Comparison of ENCODE assay signal across 8 cellular contexts in the genomic region with DNA sequence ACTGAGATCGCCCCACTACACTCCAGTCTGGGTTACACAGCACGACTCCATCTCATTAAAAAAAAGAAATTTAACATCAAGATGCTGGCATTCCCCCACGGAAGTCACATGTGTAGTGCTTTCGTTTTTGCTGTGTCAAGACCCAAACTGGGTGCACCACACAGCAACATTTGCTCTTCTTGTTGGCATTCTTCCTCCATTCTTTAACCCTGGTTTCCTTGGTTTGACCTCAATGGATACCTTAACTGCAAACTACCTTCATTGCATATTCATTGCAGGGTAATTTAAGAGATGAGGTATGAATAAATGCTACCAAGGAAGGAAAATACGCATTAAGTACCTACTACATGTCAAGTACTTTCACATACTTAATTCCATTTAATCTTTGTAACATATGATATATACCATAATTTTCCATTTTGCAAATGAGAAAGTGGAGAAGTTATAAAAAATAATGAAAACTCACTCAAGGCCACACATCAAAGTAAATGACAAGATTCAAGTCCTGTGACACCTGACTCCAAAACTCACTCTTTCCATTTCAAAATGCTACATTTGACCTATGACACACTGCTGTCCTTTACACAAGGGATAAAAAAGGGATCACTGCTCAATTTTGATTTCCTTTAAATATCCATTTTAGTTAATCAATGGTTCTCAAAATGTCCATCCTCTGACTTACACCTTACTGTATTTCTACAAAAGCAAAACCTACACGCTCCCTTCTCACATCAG. TPM values are rescaled to one million over a fixed set of nuclear protein-coding genes. Genes with fewer than 3 reads are reported as not detected.
DNase-seq lines count a peak whose midpoint lies in the region; ATAC-seq and TF ChIP-seq lines count a peak whose summit lies in the region.

No MANE protein-coding gene starts in this region.

- TSS peak; percentile 8 for BruUV-seq in Caco-2 (replicated peaks; lab: Mats Ljungman, UMichigan)

- no peak for TF ChIP-seq CTCF in Caco-2 (IDR thresholded peaks at IDR 0.05; ENCODE audit: insufficient read depth in 1 of 2, low read depth in 1 of 2, low read length in 1 of 2, severe bottlenecking in 1 of 2, unreplicated experiment in 1 of 2)
- no peak for TF ChIP-seq CTCF in vagina (IDR thresholded peaks at IDR 0.05)

- CTCF ChIA-PET in Caco-2 (lab: Charles Lee): no interaction called here

- peaks cover 86% of the 10 kb centered on the region for H3K36me3 Mint-ChIP-seq in Caco-2 (ENCODE audit: insufficient read depth, unreplicated experiment)
- peaks cover 0 to 24% (median 3%) of the 10 kb centered on the region in 3 donors for H3K36me3 Mint-ChIP-seq in immature natural killer cell

- H3K27ac Mint-ChIP-seq in Caco-2 (ENCODE audit: unreplicated experiment) (no peak overlapping the region), immature natural killer cell (peak overlapping the region in 5 of 6 donors; percentile 26 to 65 (median 33))

- H3K9me3 Mint-ChIP-seq in Caco-2 (ENCODE audit: unreplicated experiment) (no peaks in the 10 kb centered on the region), immature natural killer cell (no peaks in the 10 kb centered on the region)

- no peaks in the 10 kb centered on the region for H3K9me3 ChIP-seq in Caco-2
- H3K9me3 ChIP-seq in vagina: no peaks in the 10 kb centered on the region

- no peak for DNase-seq in Caco-2
- peak; percentile 30 for DNase-seq in T follicular helper cell (ENCODE audit: low read depth)
- no peak for DNase-seq in immature natural killer cell
- DNase-seq in NCI-H226: no peak
- no peak for DNase-seq in DMS53 treated with DMSO at 0.1 percent for 48 hours (lab: John Stamatoyannopoulos, UW; ENCODE audit: unreplicated experiment)
- no peak for DNase-seq in vagina (ENCODE audit: extremely low spot score in 2 of 2)
- DNase-seq in CD1c-positive myeloid dendritic cell (ENCODE audit: extremely low spot score): no peak

- peak; percentile 37 for ATAC-seq in GM21447 (IDR thresholded peaks at IDR 0.05; ENCODE audit: unreplicated experiment)

- H3K4me3 Mint-ChIP-seq in Caco-2 (ENCODE audit: unreplicated experiment): no peak overlapping the region
- no peak overlapping the region for H3K4me3 Mint-ChIP-seq in immature natural killer cell

- H3K4me1 Mint-ChIP-seq in Caco-2 (ENCODE audit: low read depth, unreplicated experiment) (peaks cover 23% of the 10 kb centered on the region), immature natural killer cell (peaks cover 48 to 91% of the 10 kb centered on the region in 2 donors)

- no peak overlapping the region for H3K27ac ChIP-seq in vagina

- H3K27me3 Mint-ChIP-seq in Caco-2 (ENCODE audit: insufficient read depth, unreplicated experiment) (no peaks in the 10 kb centered on the region), immature natural killer cell (ENCODE audit: low read depth in 3 of 3) (peaks cover 0 to 3% (median 1%) of the 10 kb centered on the region in 3 donors)

- intact Hi-C loops in Caco-2 (cut with micrococcal nuclease; ENCODE audit: unreplicated experiment) (no loop called here), vagina (cut with DNase I) (no loop called here)

- H3K4me3 ChIP-seq in Caco-2 (ENCODE audit: low read depth, low read length) (no peak overlapping the region), vagina (no peak overlapping the region)

- POLR2A ChIA-PET in Caco-2 (lab: Charles Lee): no interaction called here

- no peaks in the 10 kb centered on the region; the same call in 1 of the 2 replicates for H3K4me1 ChIP-seq in Caco-2
- peaks cover 60% of the 10 kb centered on the region for H3K4me1 ChIP-seq in vagina

- no peak for TF ChIP-seq POLR2A in vagina (IDR thresholded peaks at IDR 0.05)

- no peaks in the 10 kb centered on the region for H3K27me3 ChIP-seq in Caco-2 (replicated peaks; ENCODE audit: control insufficient read depth, insufficient read depth, low read length)
- H3K27me3 ChIP-seq in vagina: no peaks in the 10 kb centered on the region

- no peaks in the 10 kb centered on the region; the same call in 1 of the 2 replicates for H3K36me3 ChIP-seq in Caco-2 (ENCODE audit: control insufficient read depth, insufficient read depth, low read length)
- H3K36me3 ChIP-seq in vagina: peaks cover 0 to 22% of the 10 kb centered on the region in 2 donors

RNA-seq across cellular contexts. Expression of gene STK24, which starts 59.2 kb away (rescaled TPM):
- total RNA-seq in Caco-2 (2022) (244 and 253 TPM in 2 replicates), vagina (82.5 TPM)
- 10 to 100 TPM; 10.8 to 18.8 (median 15.8) TPM for polyA plus RNA-seq in immature natural killer cell
